In genomic region chr1:25616932-25617625, GRCh38 we compare ENCODE assay signal across 9 cellular contexts. TPM values are rescaled to one million over a fixed set of nuclear protein-coding genes. Genes with fewer than 3 reads are reported as not detected.
DNase-seq lines count a peak whose midpoint lies in the region; ATAC-seq and TF ChIP-seq lines count a peak whose summit lies in the region.
"Had no signal": no experiment of that assay in that cellular context is flagged by ENCODE, and none has a peak within 500 bp of the region (broad histone marks: within the 10 kb centered on the region; RNA-seq: fewer than 3 reads in every experiment).

No MANE protein-coding gene starts in this region.

- no peak overlapping the region for H3K27ac Mint-ChIP-seq in activated naive CD4-positive, alpha-beta T cell treated with anti-CD3 and anti-CD28 coated beads, Interleukin-2, amount 50 U/mL, for 72 hours
- H3K27ac Mint-ChIP-seq in nephron progenitor cell: no peak overlapping the region
- H3K27ac Mint-ChIP-seq: stimulated activated naive CD8-positive, alpha-beta T cell treated with anti-CD3 and anti-CD28 coated beads, Interleukin-15, Interleukin-2, amounts not matched to agents 100 ng/mL and 50 ng/mL, for 24 hours had no signal

- peak overlapping the region; percentile 87 for H3K27ac ChIP-seq in SJCRH30

- H3K9me3 Mint-ChIP-seq in activated naive CD4-positive, alpha-beta T cell treated with anti-CD3 and anti-CD28 coated beads, Interleukin-2, amount 50 U/mL, for 72 hours: no peaks in the 10 kb centered on the region
- H3K9me3 Mint-ChIP-seq in nephron progenitor cell: no peaks in the 10 kb centered on the region
- H3K9me3 Mint-ChIP-seq: stimulated activated naive CD8-positive, alpha-beta T cell treated with anti-CD3 and anti-CD28 coated beads, Interleukin-15, Interleukin-2, amounts not matched to agents 100 ng/mL and 50 ng/mL, for 24 hours had no signal

- no peak for ATAC-seq in activated naive CD4-positive, alpha-beta T cell treated with anti-CD3 and anti-CD28 coated beads, Interleukin-2, amount 50 U/mL, for 72 hours

- peaks cover 83% of the 10 kb centered on the region for H3K27me3 Mint-ChIP-seq in nephron progenitor cell (ENCODE audit: low read depth, poor library complexity)

- H3K27me3 ChIP-seq in SJCRH30: no peaks in the 10 kb centered on the region

- H3K4me1 ChIP-seq in SJCRH30: peaks cover 12% of the 10 kb centered on the region

- no peak overlapping the region for H3K4me3 Mint-ChIP-seq in nephron progenitor cell

- H3K4me3 ChIP-seq in SJCRH30: peak overlapping the region; percentile 97

- DNase-seq in activated naive CD4-positive, alpha-beta T cell treated with Interleukin-2 at 50 U/mL for 16 hours: peak; percentile 10
- DNase-seq in activated naive CD4-positive, alpha-beta T cell treated with anti-CD3 and anti-CD28 coated beads, Interleukin-2, amount 50 U/mL, for 72 hours (ENCODE audit: low spot score in 2 of 2): no peak
- DNase-seq in SJCRH30 (peak in 1 of 2 experiments; percentile 38), nephron progenitor cell (peak; percentile 39), foreskin melanocyte (no peak), NCI-H2081 (lab: John Stamatoyannopoulos, UW) (no peak), HuH-7 (ENCODE audit: low spot score) (no peak)
- DNase-seq in effector CD8-positive, alpha-beta T cell (lab: John Stamatoyannopoulos, UW): peak; percentile 26

- no peak for TF ChIP-seq CTCF in nephron progenitor cell (IDR thresholded peaks at IDR 0.05)

- H3K4me1 Mint-ChIP-seq in nephron progenitor cell: peaks cover 29% of the 10 kb centered on the region

- H3K9me3 ChIP-seq in SJCRH30 (replicated peaks): no peaks in the 10 kb centered on the region

- peaks cover 5 to 7% of the 10 kb centered on the region in 2 donors for H3K36me3 Mint-ChIP-seq in activated naive CD4-positive, alpha-beta T cell treated with anti-CD3 and anti-CD28 coated beads, Interleukin-2, amount 50 U/mL, for 72 hours
- H3K36me3 Mint-ChIP-seq in nephron progenitor cell (ENCODE audit: low read depth): no peaks in the 10 kb centered on the region

- peaks cover 8% of the 10 kb centered on the region; the same call in 1 of the 2 replicates for H3K36me3 ChIP-seq in SJCRH30

RNA-seq across cellular contexts. Expression of gene MAN1C1, which starts 0.5 kb away (rescaled TPM):
- total RNA-seq in activated naive CD4-positive, alpha-beta T cell treated with anti-CD3 and anti-CD28 coated beads, Interleukin-2, amount 50 U/mL, for 72 hours: 10 to 100 TPM in 1 of 2 donors, 1 to 10 TPM in 1; 8.8 to 15.3 TPM
- total RNA-seq in SJCRH30 (2014; rRNA removed; shearing (Covaris generic)): 73.9 and 74.6 TPM in 2 replicates

Comparison
In these comparisons a context has a peak if more than half of its experiments do, and no peak if none do; other contexts are left out.
1. DNase-seq: peak in activated naive CD4-positive, alpha-beta T cell treated with Interleukin-2 at 50 U/mL for 16 hours (single experiment), effector CD8-positive, alpha-beta T cell (single experiment) and nephron progenitor cell (single experiment); none in activated naive CD4-positive, alpha-beta T cell treated with anti-CD3 and anti-CD28 coated beads, Interleukin-2, amount 50 U/mL, for 72 hours (0 of 2), foreskin melanocyte (single experiment), NCI-H2081 (0 of 2) and HuH-7 (single experiment).